Comparison of ENCODE assay signal across 14 cellular contexts in the genomic region with DNA sequence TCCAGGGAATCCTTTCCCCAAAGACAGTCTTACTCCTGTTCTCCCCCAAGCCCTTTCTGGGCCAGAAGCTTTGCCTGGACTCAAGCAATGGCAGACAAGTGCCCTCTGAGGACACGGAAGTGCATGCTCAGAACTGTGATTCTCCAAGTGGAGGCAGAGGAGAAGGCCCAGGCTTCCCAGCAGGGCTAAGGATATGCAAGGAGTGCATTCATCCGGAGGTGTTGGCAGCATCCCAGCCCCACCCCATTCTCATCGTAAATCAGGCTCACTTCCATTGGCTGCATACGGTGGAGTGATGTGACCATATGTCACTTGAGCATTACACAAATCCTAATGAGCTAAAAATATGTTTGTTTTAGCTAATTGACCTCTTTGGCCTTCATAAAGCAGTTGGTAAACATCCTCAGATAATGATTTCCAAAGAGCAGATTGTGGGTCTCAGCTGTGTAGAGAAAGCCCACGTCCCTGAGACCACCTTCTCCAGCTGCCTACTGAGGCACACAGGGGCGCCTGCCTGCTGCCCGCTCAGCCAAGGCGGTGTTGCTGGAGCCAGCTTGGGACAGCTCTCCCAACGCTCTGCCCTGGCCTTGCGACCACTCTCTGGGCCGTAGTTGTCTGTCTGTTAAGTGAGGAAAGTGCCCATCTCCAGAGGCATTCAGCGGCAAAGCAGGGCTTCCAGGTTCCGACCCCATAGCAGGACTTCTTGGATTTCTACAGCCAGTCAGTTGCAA. TPM values are rescaled to one million over a fixed set of nuclear protein-coding genes. Genes with fewer than 3 reads are reported as not detected.
DNase-seq lines count a peak whose midpoint lies in the region; ATAC-seq lines count a peak whose summit lies in the region.
"Had no signal": no experiment of that assay in that cellular context is flagged by ENCODE, and none has a peak within 500 bp of the region (broad histone marks: within the 10 kb centered on the region; RNA-seq: fewer than 3 reads in every experiment).

No MANE protein-coding gene starts in this region.

- 77% methylated on average over 11 of the region's 13 CpGs for WGBS in mesenchymal stem cell

- H3K4ac ChIP-seq in mesenchymal stem cell (ENCODE audit: low read depth in 1 of 2, low read length in 2 of 2) = no peak overlapping the region

- H2BK120ac ChIP-seq in mesenchymal stem cell (ENCODE audit: low read depth, low read length) = no peak overlapping the region

- no peak overlapping the region for H2BK12ac ChIP-seq in mesenchymal stem cell (ENCODE audit: low read length in 2 of 2)

- H3K4me2 ChIP-seq in mesenchymal stem cell (ENCODE audit: low read length, poor library complexity, severe bottlenecking) = no peak overlapping the region

- no peak overlapping the region for H2AK5ac ChIP-seq in mesenchymal stem cell (ENCODE audit: low read length, severe bottlenecking)

- no peak overlapping the region for H2BK15ac ChIP-seq in mesenchymal stem cell (ENCODE audit: low read depth, poor library complexity, severe bottlenecking)

- no peak overlapping the region for H3K27ac ChIP-seq in mesenchymal stem cell (ENCODE audit: low read length, poor library complexity, severe bottlenecking)
- H3K27ac ChIP-seq: cardiac muscle cell, heart right ventricle, right lobe of liver, stomach had no signal

- H3K4me3 Mint-ChIP-seq in T-helper 17 cell = no peak overlapping the region
- H3K4me3 Mint-ChIP-seq: activated naive CD8-positive, alpha-beta T cell; CD4-positive, alpha-beta T cell had no signal

- no peak overlapping the region for H2BK5ac ChIP-seq in mesenchymal stem cell (ENCODE audit: low read depth, low read length, poor library complexity, severe bottlenecking)

- no peak overlapping the region for H3K23ac ChIP-seq in mesenchymal stem cell (ENCODE audit: low read length in 2 of 2)

- no peaks in the 10 kb centered on the region for H3K9me3 ChIP-seq in T-helper 17 cell (ENCODE audit: control insufficient read depth, low read length, poor library complexity, severe bottlenecking)
- H3K9me3 ChIP-seq in mesenchymal stem cell (ENCODE audit: control insufficient read depth, low read length) = no peaks in the 10 kb centered on the region
- H3K9me3 ChIP-seq: heart right ventricle, right lobe of liver, stomach had no signal

- DNase-seq in DMS 273 treated with DMSO at 0.1 percent for 48 hours (lab: John Stamatoyannopoulos, UW) = peak; percentile 68
- DNase-seq in NCI-H1092 treated with DMSO at 0.1 percent for 48 hours (lab: John Stamatoyannopoulos, UW) = peak; percentile 15
- no peak for DNase-seq in T-helper 17 cell
- peak; percentile 22 for DNase-seq in mesenchymal stem cell
- no peak for DNase-seq in activated CD4-positive, alpha-beta T cell treated with anti-CD3 and anti-CD28 coated beads for 4 hours
- no peak for DNase-seq in GF-D8 (lab: John Stamatoyannopoulos, UW)
- DNase-seq: heart right ventricle, stomach had no signal

- H3K27me3 ChIP-seq in mesenchymal stem cell (ENCODE audit: control insufficient read depth in 1 of 2, insufficient read depth in 1 of 2, low read length in 2 of 2) = peaks cover 7 to 12% of the 10 kb centered on the region in 2 experiments
- H3K27me3 ChIP-seq: cardiac muscle cell, right lobe of liver, stomach had no signal

- H3K36me3 Mint-ChIP-seq in T-helper 17 cell (ENCODE audit: low read depth) = no peaks in the 10 kb centered on the region
- H3K36me3 Mint-ChIP-seq: activated naive CD8-positive, alpha-beta T cell had no signal

- peaks cover 26% of the 10 kb centered on the region for H3K27me3 Mint-ChIP-seq in T-helper 17 cell
- H3K27me3 Mint-ChIP-seq: activated naive CD8-positive, alpha-beta T cell; CD4-positive, alpha-beta T cell had no signal

- H4K91ac ChIP-seq in mesenchymal stem cell (ENCODE audit: low read length) = no peak overlapping the region

- H4K8ac ChIP-seq in mesenchymal stem cell (ENCODE audit: low read length) = no peak overlapping the region

- H3K4me3 ChIP-seq in mesenchymal stem cell (ENCODE audit: insufficient read depth in 1 of 2, low read depth in 1 of 2, low read length in 2 of 2) = no peak overlapping the region
- H3K4me3 ChIP-seq: cardiac muscle cell, heart right ventricle, right lobe of liver, stomach had no signal

- no peak overlapping the region for H3K9ac ChIP-seq in mesenchymal stem cell (ENCODE audit: low read length)

- H3K14ac ChIP-seq in mesenchymal stem cell (ENCODE audit: low read length in 2 of 2) = no peak overlapping the region

- H3K36me3 ChIP-seq in mesenchymal stem cell (ENCODE audit: control insufficient read depth in 1 of 2, insufficient read depth in 2 of 2, low read depth in 1 of 2, low read length in 2 of 2) = no peaks in the 10 kb centered on the region
- H3K36me3 ChIP-seq: cardiac muscle cell, heart right ventricle, right lobe of liver, stomach had no signal

- H3K27ac Mint-ChIP-seq in T-helper 17 cell = peak overlapping the region; percentile 24
- H3K27ac Mint-ChIP-seq: activated naive CD8-positive, alpha-beta T cell; CD4-positive, alpha-beta T cell had no signal

- H3K18ac ChIP-seq in mesenchymal stem cell (ENCODE audit: low read depth in 1 of 2, low read length in 2 of 2) = no peak overlapping the region

- H2AFZ ChIP-seq in mesenchymal stem cell (ENCODE audit: low read depth, low read length) = no peak overlapping the region

- no peak for ATAC-seq in T-helper 17 cell
- no peak for ATAC-seq in HG03196 (IDR thresholded peaks at IDR 0.05; ENCODE audit: unreplicated experiment)
- ATAC-seq: heart right ventricle, right lobe of liver had no signal

- H3K79me1 ChIP-seq in mesenchymal stem cell (replicated peaks; ENCODE audit: low read length, poor library complexity, severe bottlenecking) = no peaks in the 10 kb centered on the region

- no peaks in the 10 kb centered on the region for H3K4me1 ChIP-seq in mesenchymal stem cell (ENCODE audit: control insufficient read depth, insufficient read depth, low read depth, low read length)
- H3K4me1 ChIP-seq: heart right ventricle, right lobe of liver, stomach had no signal

- H3K4me1 Mint-ChIP-seq in T-helper 17 cell = peaks cover 2% of the 10 kb centered on the region

RNA-seq across cellular contexts. Expression of a gene that starts 1.4 kb away (rescaled TPM):
- not detected for total RNA-seq in T-helper 17 cell
- 0.01 TPM for polyA plus RNA-seq in mesenchymal stem cell (2013, experiment 1 of 2)
- polyA plus RNA-seq in mesenchymal stem cell (2013, experiment 2 of 2) = 0.01 TPM
- total RNA-seq: cardiac muscle cell; CD4-positive, alpha-beta T cell; heart right ventricle; right lobe of liver; stomach had no signal
- polyA plus RNA-seq: cardiac muscle cell, heart right ventricle, neural cell, stomach had no signal

RNA-seq across cellular contexts. Expression of a gene that starts 24.5 kb away (rescaled TPM):
- not detected for total RNA-seq in T-helper 17 cell
- polyA plus RNA-seq in mesenchymal stem cell (2013, experiment 1 of 2) = not detected
- polyA plus RNA-seq in mesenchymal stem cell (2013, experiment 2 of 2) = not detected
- total RNA-seq: CD4-positive, alpha-beta T cell; heart right ventricle; stomach had no signal
- polyA plus RNA-seq: heart right ventricle, neural cell, stomach had no signal

RNA-seq across cellular contexts. Expression of a gene that starts 37.4 kb away (rescaled TPM):
- not detected for total RNA-seq in T-helper 17 cell
- 0.17 TPM for polyA plus RNA-seq in mesenchymal stem cell (2013, experiment 1 of 2)
- polyA plus RNA-seq in mesenchymal stem cell (2013, experiment 2 of 2) = 0.16 TPM
- total RNA-seq: CD4-positive, alpha-beta T cell; right lobe of liver had no signal

RNA-seq across cellular contexts. Expression of a gene that starts 46.7 kb away (rescaled TPM):
- under 1 TPM in 1 of 2 donors, not detected in 1; 0.17 TPM for total RNA-seq in T-helper 17 cell
- not detected for polyA plus RNA-seq in mesenchymal stem cell (2013, experiment 1 of 2)
- not detected for polyA plus RNA-seq in mesenchymal stem cell (2013, experiment 2 of 2)
- total RNA-seq: right lobe of liver had no signal

Comparison
In these comparisons a context has a peak if more than half of its experiments do, and no peak if none do; other contexts are left out.
1. DNase-seq: peak in DMS 273 treated with DMSO at 0.1 percent for 48 hours (single experiment), NCI-H1092 treated with DMSO at 0.1 percent for 48 hours (single experiment) and mesenchymal stem cell (single experiment); none in T-helper 17 cell (0 of 3), activated CD4-positive, alpha-beta T cell treated with anti-CD3 and anti-CD28 coated beads for 4 hours (0 of 2) and GF-D8 (single experiment).